9 cellular contexts compared by ENCODE assay signal in the genomic region with DNA sequence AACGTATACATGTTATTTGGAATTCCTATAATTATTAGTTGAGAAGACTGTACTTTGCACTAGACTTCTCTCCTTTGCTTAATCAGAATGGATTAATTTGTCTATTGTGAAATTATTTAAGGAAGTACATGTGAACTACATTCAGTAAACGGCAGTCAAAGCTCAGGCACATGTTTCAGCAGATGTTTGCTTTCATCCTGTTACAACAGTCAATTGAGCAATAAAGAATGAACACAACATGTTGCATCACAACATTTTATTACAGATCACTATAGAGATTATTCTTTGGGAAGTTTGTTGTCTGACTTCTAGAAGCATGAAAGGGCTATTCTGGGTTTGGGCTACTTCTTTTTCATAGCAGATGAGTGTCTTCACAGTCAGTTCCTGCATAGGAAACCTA. TPM values are rescaled to one million over a fixed set of nuclear protein-coding genes. Genes with fewer than 3 reads are reported as not detected.
A peak's percentile ranks its signal among the peaks of the same experiment; 100 is the strongest.
DNase-seq lines count a peak whose midpoint lies in the region; ATAC-seq and TF ChIP-seq lines count a peak whose summit lies in the region.
"Had no signal": no experiment of that assay in that cellular context is flagged by ENCODE, and none has a peak within 500 bp of the region (broad histone marks: within the 10 kb centered on the region; RNA-seq: fewer than 3 reads in every experiment).

No MANE protein-coding gene starts in this region.

- no peaks in the 10 kb centered on the region for H3K9me3 ChIP-seq in OCI-LY1 (ENCODE audit: low read length)
- H3K9me3 ChIP-seq in psoas muscle = no peaks in the 10 kb centered on the region

- no peaks in the 10 kb centered on the region for H3K9me2 ChIP-seq in OCI-LY1 (ENCODE audit: low read depth, low read length)

- no peaks in the 10 kb centered on the region for H4K20me1 ChIP-seq in OCI-LY1 (ENCODE audit: insufficient read depth, low read length)

- no peaks in the 10 kb centered on the region for H3K36me3 ChIP-seq in OCI-LY1 (ENCODE audit: insufficient read depth, low read length)
- H3K36me3 ChIP-seq in psoas muscle (ENCODE audit: insufficient read depth in 1 of 2, low read depth in 1 of 2) = no peaks in the 10 kb centered on the region

- TF ChIP-seq CTCF in OCI-LY1 (IDR thresholded peaks at IDR 0.05; ENCODE audit: low read length) (no peak), epithelial cell of proximal tubule (conservative IDR thresholded peaks at IDR 0.05; ENCODE audit: low read depth, low read length) (no peak), psoas muscle (IDR thresholded peaks at IDR 0.05) (no peak)

- H3K27ac ChIP-seq in OCI-LY1 (ENCODE audit: low read depth, low read length, poor library complexity, severe bottlenecking) = peak overlapping the region; percentile 55
- no peak overlapping the region for H3K27ac ChIP-seq in psoas muscle

- peak in 3 of 4 donors; percentile 22 to 64 (median 32) for ATAC-seq in psoas muscle

- peak; percentile 91 for DNase-seq in HCEC 1CT
- peak; percentile 18 for DNase-seq in epithelial cell of proximal tubule (ENCODE audit: low read depth)
- DNase-seq in psoas muscle = no peak
- DNase-seq in amniotic stem cell (lab: John Stamatoyannopoulos, UW) = no peak
- no peak for DNase-seq in activated CD8-positive, alpha-beta memory T cell treated with anti-CD3 and anti-CD28 coated beads, Interleukin-2, amount 50 U/mL, for 4 hours
- no peak for DNase-seq in nucleus accumbens (lab: John Stamatoyannopoulos, UW)
- DNase-seq: NCI-H82; stimulated activated CD4-positive, alpha-beta T cell treated with anti-CD3 and anti-CD28 coated beads, Interleukin-15, amount 100 ng/mL, for 24 hours had no signal

- H3F3A ChIP-seq in OCI-LY1 (ENCODE audit: insufficient read depth, low read length) = no peaks in the 10 kb centered on the region

- peaks cover 31% of the 10 kb centered on the region for H3K4me1 ChIP-seq in OCI-LY1 (ENCODE audit: insufficient read depth, low read length, severe bottlenecking)
- no peaks in the 10 kb centered on the region for H3K4me1 ChIP-seq in psoas muscle

- H3K27me3 ChIP-seq in OCI-LY1 (ENCODE audit: insufficient read depth, low read length) = no peaks in the 10 kb centered on the region
- no peaks in the 10 kb centered on the region for H3K27me3 ChIP-seq in psoas muscle (ENCODE audit: insufficient read depth in 3 of 3, low read length in 2 of 3)

- H3K9ac ChIP-seq in OCI-LY1 (ENCODE audit: low read length) = no peak overlapping the region

- H3K79me2 ChIP-seq in OCI-LY1 (ENCODE audit: insufficient read depth, low read length) = no peaks in the 10 kb centered on the region

- peak overlapping the region; percentile 1; the same call in 1 of the 2 replicates for H3K4me2 ChIP-seq in OCI-LY1 (ENCODE audit: low read length)

- H3K4me3 ChIP-seq in OCI-LY1 (ENCODE audit: low read depth, low read length, poor library complexity, severe bottlenecking) (no peak overlapping the region), epithelial cell of proximal tubule (ENCODE audit: low read depth, low read length) (no peak overlapping the region), psoas muscle (no peak overlapping the region)

- intact Hi-C loops in psoas muscle (cut with DNase I) = no loop called here

- H2AFZ ChIP-seq in OCI-LY1 (ENCODE audit: low read length) = no peak overlapping the region

- 62 to 71% (median 66%) methylated on average over 2 of the region's 2 CpGs for WGBS in psoas muscle, 3 donors

RNA-seq across cellular contexts. Expression of a gene that starts 39.2 kb away (rescaled TPM):
- total RNA-seq in epithelial cell of proximal tubule (4.6 and 9.7 TPM in 2 replicates), psoas muscle (1 to 10 TPM; 2.1 to 4.0 (median 2.6) TPM)
- polyA plus RNA-seq in psoas muscle = 1 to 10 TPM; 1.2 to 5.4 (median 1.7) TPM

RNA-seq across cellular contexts. Expression of a gene that starts 53.7 kb away (rescaled TPM):
- total RNA-seq in epithelial cell of proximal tubule = 80.3 and 86.5 TPM in 2 replicates
- 10 to 100 TPM; 37.9 to 61.0 (median 55.3) TPM for total RNA-seq in psoas muscle
- polyA plus RNA-seq in psoas muscle = 10 to 100 TPM; 60.0 to 73.7 (median 71.3) TPM

Comparison
In these comparisons a context has a peak if more than half of its experiments do, and no peak if none do; other contexts are left out.
1. DNase-seq: peak in HCEC 1CT (single experiment) and epithelial cell of proximal tubule (single experiment); none in psoas muscle (0 of 2), amniotic stem cell (single experiment), activated CD8-positive, alpha-beta memory T cell treated with anti-CD3 and anti-CD28 coated beads, Interleukin-2, amount 50 U/mL, for 4 hours (single experiment) and nucleus accumbens (0 of 56).